In the genomic region with DNA sequence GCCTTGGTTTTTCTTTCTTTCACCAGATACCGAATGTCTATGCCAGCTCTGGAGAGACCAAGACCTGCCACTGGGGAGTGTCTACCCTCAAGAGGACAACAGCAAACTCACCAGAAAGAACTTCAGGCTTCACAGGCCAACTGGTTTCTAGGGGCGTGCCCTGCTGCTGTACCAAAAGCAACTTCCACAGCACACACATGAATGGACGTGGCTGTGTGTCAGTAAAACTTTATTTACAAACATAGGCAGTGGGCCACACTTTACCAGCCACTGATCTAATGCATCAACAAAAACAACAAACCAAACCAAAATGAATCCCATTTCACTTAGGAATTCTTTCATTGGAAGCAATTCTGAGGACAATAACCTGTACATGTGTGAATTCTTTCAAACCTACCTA, we compare ENCODE assay signal across 22 cellular contexts. TPM values are rescaled to one million over a fixed set of nuclear protein-coding genes. Genes with fewer than 3 reads are reported as not detected.
DNase-seq lines count a peak whose midpoint lies in the region; ATAC-seq, FAIRE-seq and TF ChIP-seq lines count a peak whose summit lies in the region.
"Had no signal": no experiment of that assay in that cellular context is flagged by ENCODE, and none has a peak within 500 bp of the region (broad histone marks: within the 10 kb centered on the region; RNA-seq: fewer than 3 reads in every experiment).

No MANE protein-coding gene starts in this region.

- H2AFZ ChIP-seq in K562 (ENCODE audit: low read depth, low read length), result no peak overlapping the region
- H2AFZ ChIP-seq in osteoblast (ENCODE audit: low read length), result no peak overlapping the region
- H2AFZ ChIP-seq: GM23338 had no signal

- H3K9me3 ChIP-seq in K562 (replicated peaks; ENCODE audit: control insufficient read depth, insufficient read depth, low read depth, low read length) (no peaks in the 10 kb centered on the region), osteoblast (ENCODE audit: low read depth, low read length) (no peaks in the 10 kb centered on the region), kidney (ENCODE audit: control insufficient read depth in 1 of 2, low read length in 2 of 2) (no peaks in the 10 kb centered on the region)
- H3K9me3 ChIP-seq: BE2C had no signal

- ATAC-seq in WTC11, result no peak
- no peak for ATAC-seq in K562
- ATAC-seq: GM23338 had no signal

- TF ChIP-seq POLR2A in K562 (conservative IDR thresholded peaks at IDR 0.05), result no peak

- no peaks in the 10 kb centered on the region for H3K9me3 Mint-ChIP-seq in WTC11
- H3K9me3 Mint-ChIP-seq: CD4-positive, CD25-positive, alpha-beta regulatory T cell; CD8-positive, alpha-beta memory T cell; GM23338 had no signal

- TF ChIP-seq CTCF in WTC11 (IDR thresholded peaks at IDR 0.05), result no peak
- no peak for TF ChIP-seq CTCF in K562 (IDR thresholded peaks at IDR 0.05 in 2 of 3, conservative IDR thresholded peaks at IDR 0.05 in 1 of 3; ENCODE audit: insufficient read depth in 2 of 3, low read depth in 1 of 3, low read length in 3 of 3)
- TF ChIP-seq CTCF in osteoblast (IDR thresholded peaks at IDR 0.05; ENCODE audit: extremely low read depth, low read depth, low read length), result no peak
- no peak for TF ChIP-seq CTCF in kidney (IDR thresholded peaks at IDR 0.05; ENCODE audit: borderline replicate concordance, extremely low read depth, insufficient read depth)

- H3K27ac ChIP-seq in K562 (ENCODE audit: extremely low read depth, low read depth, low read length) (no peak overlapping the region), osteoblast (ENCODE audit: low read depth, low read length) (no peak overlapping the region), kidney (ENCODE audit: low read depth in 2 of 2, low read length in 2 of 2) (no peak overlapping the region)
- H3K27ac ChIP-seq: HL-60 had no signal

- no peaks in the 10 kb centered on the region for H3K27me3 Mint-ChIP-seq in WTC11 (ENCODE audit: low read depth)
- H3K27me3 Mint-ChIP-seq: CD4-positive, CD25-positive, alpha-beta regulatory T cell; CD8-positive, alpha-beta memory T cell had no signal

- BruUV-seq in K562 (replicated peaks; lab: Mats Ljungman, UMichigan), result no TSS peak

- intact Hi-C loops in K562 (cut with micrococcal nuclease), result no loop called here
- intact Hi-C loops in kidney (cut with DNase I), result no loop called here

- H3K4me1 ChIP-seq in K562 (replicated peaks in 1 of 2; ENCODE audit: control insufficient read depth in 2 of 2, insufficient read depth in 2 of 2, low read length in 2 of 2) (peaks cover 0 to 5% of the 10 kb centered on the region in 2 experiments; a peak in 1 of 5 replicates), osteoblast (ENCODE audit: insufficient read depth, low read length) (no peaks in the 10 kb centered on the region), kidney (ENCODE audit: control insufficient read depth in 1 of 2, insufficient read depth in 1 of 2, low read depth in 1 of 2, low read length in 2 of 2) (peaks cover 0 to 2% of the 10 kb centered on the region in 2 donors)
- H3K4me1 ChIP-seq: BE2C had no signal

- H3K27me3 ChIP-seq in K562 (ENCODE audit: control insufficient read depth in 2 of 2, insufficient read depth in 2 of 2, low read length in 2 of 2) (no peaks in the 10 kb centered on the region), osteoblast (ENCODE audit: insufficient read depth, low read length) (no peaks in the 10 kb centered on the region)
- H3K27me3 ChIP-seq: BE2C had no signal

- H3K36me3 ChIP-seq in K562 (ENCODE audit: control insufficient read depth, insufficient read depth, low read length) (peaks cover 82% of the 10 kb centered on the region), osteoblast (ENCODE audit: insufficient read depth, low read length) (peaks cover 42% of the 10 kb centered on the region), kidney (ENCODE audit: control insufficient read depth in 1 of 2, insufficient read depth in 2 of 2, low read length in 2 of 2) (peaks cover 22 to 30% of the 10 kb centered on the region in 2 donors)
- H3K36me3 ChIP-seq: BE2C had no signal

- DNase-seq in WTC11 (ENCODE audit: low spot score), result no peak
- no peak for DNase-seq in K562 (ENCODE audit: extremely low read depth in 1 of 4, low spot score in 3 of 4)
- peak; percentile 41 for DNase-seq in osteoblast (ENCODE audit: insufficient read length, low spot score, missing footprints)
- DNase-seq in glomerular visceral epithelial cell (ENCODE audit: extremely low spot score), result no peak
- no peak for DNase-seq in kidney
- DNase-seq: ACHN; BE2C; C1 segment of cervical spinal cord; CD4-positive, CD25-positive, alpha-beta regulatory T cell; CD8-positive, alpha-beta memory T cell; COR-L47; DMS 273 treated with DMSO at 0.1 percent for 48 hours; HCEC 1CT; IMR-90; KBM-7 had no signal

- peaks cover 4% of the 10 kb centered on the region; the same call in 1 of the 2 replicates for H3K4me1 Mint-ChIP-seq in WTC11

- in situ Hi-C loops in K562 (cut with MboI), result no loop called here

- FAIRE-seq in K562 (lab: Jason Lieb, UNC), result no peak
- FAIRE-seq in kidney (lab: Jason Lieb, UNC), result no peak
- FAIRE-seq: A204.1, G401.6, GM12892, H54 had no signal

- TF ChIP-seq RAD21 in K562 (CRISPR knock-in tag; conservative IDR thresholded peaks at IDR 0.05 in 1 of 2, IDR thresholded peaks at IDR 0.05 in 1 of 2), result no peak

- POLR2A ChIA-PET in WTC11 (lab: Charles Lee), result no interaction called here
- POLR2A ChIA-PET in K562 (lab: Yijun Ruan, JAX), result interaction anchor here (0.9 kb wide), 1 partner anchor 15 kb away, joined by 5 read pairs; no protein-coding TSS in a partner anchor

- CTCF ChIA-PET in WTC11 (lab: Charles Lee) (no interaction called here), K562 (lab: Yijun Ruan, JAX; ENCODE audit: low intra/inter-chr PET ratio) (no interaction called here)

- peak overlapping the region; percentile 26; the same call in 1 of the 2 replicates for H3K27ac Mint-ChIP-seq in WTC11
- H3K27ac Mint-ChIP-seq: GM23338 had no signal

- no peaks in the 10 kb centered on the region for H3K9me1 ChIP-seq in K562 (ENCODE audit: control insufficient read depth, insufficient read depth, low read length)

- no peaks in the 10 kb centered on the region for H3K79me2 ChIP-seq in K562 (ENCODE audit: control insufficient read depth, insufficient read depth, low read length)
- H3K79me2 ChIP-seq in osteoblast (ENCODE audit: insufficient read depth, low read length), result no peaks in the 10 kb centered on the region

- TF ChIP-seq EP300 in K562 (IDR thresholded peaks at IDR 0.05; ENCODE audit: low read length), result no peak

- WGBS in K562 (ENCODE audit: insufficient coverage, low coverage, missing lambda C conversion rate), result 95% methylated on average over 3 of the region's 3 CpGs

- H4K20me1 ChIP-seq in K562 (replicated peaks; ENCODE audit: control insufficient read depth, insufficient read depth, low read length) (no peaks in the 10 kb centered on the region), osteoblast (ENCODE audit: insufficient read depth, low read length) (no peaks in the 10 kb centered on the region)

- H3K4me3 Mint-ChIP-seq in WTC11, result no peak overlapping the region
- H3K4me3 Mint-ChIP-seq: CD4-positive, CD25-positive, alpha-beta regulatory T cell; CD8-positive, alpha-beta memory T cell; GM23338 had no signal

- H3K4me3 ChIP-seq in K562, result no peak overlapping the region
- H3K4me3 ChIP-seq in osteoblast (ENCODE audit: insufficient read depth, low read length), result no peak overlapping the region
- H3K4me3 ChIP-seq in kidney (ENCODE audit: low read length in 2 of 2), result no peak overlapping the region
- H3K4me3 ChIP-seq: GM23338 had no signal

- H3K4me2 ChIP-seq in K562 (ENCODE audit: insufficient read depth, low read length) (no peak overlapping the region), osteoblast (ENCODE audit: insufficient read depth, low read length) (no peak overlapping the region)
- H3K4me2 ChIP-seq: GM23338 had no signal

- peaks cover 65% of the 10 kb centered on the region for H3K36me3 Mint-ChIP-seq in WTC11

- H3K9ac ChIP-seq in K562 (ENCODE audit: insufficient read depth in 1 of 2, low read depth in 2 of 2, low read length in 2 of 2), result no peak overlapping the region
- no peak overlapping the region for H3K9ac ChIP-seq in kidney (ENCODE audit: low read length in 2 of 2)

RNA-seq across cellular contexts. Expression of a gene that starts 16.7 kb away (rescaled TPM):
- total RNA-seq in WTC11 (2021) (62.2 to 85.3 TPM (median 81.1 TPM) in 3 replicates), K562 (2014; rRNA removed) (46.9 and 58.7 TPM in 2 replicates), K562 (2014; rRNA removed; fragmentation: Illumina TruSeq; extraction: Trizol) (13.3 and 20.4 TPM in 2 replicates), K562 (2015; rRNA removed; fragmentation: Illumina TruSeq; extraction: Trizol) (26.8 and 27.3 TPM in 2 replicates), K562 (2021) (64.2 and 69.1 TPM in 2 replicates), osteoblast (38.0 and 44.2 TPM in 2 replicates), kidney (54.5 TPM)
- 68.2 and 200 TPM in 2 replicates for total RNA-seq in K562 (2011; cell fraction: chromatin; rRNA removed; ENCODE audit: low replicate concordance)
- total RNA-seq in K562 (2011; cell fraction: nucleolus; rRNA removed), result 95.7 and 111 TPM in 2 replicates
- total RNA-seq in K562 (2011; cell fraction: nucleoplasm; rRNA removed), result 50.3 and 71.3 TPM in 2 replicates
- polyA plus RNA-seq in K562 (2011; rRNA removed) (27.5 and 39.1 TPM in 2 replicates), K562 (2014; fragmentation: Illumina TruSeq; extraction: Trizol) (26.3 and 33.7 TPM in 2 replicates), K562 (2014; fragmentation: Nextera tagmentation; extraction: Ambion mirVana) (1 to 10 TPM; 2.0 to 3.6 TPM), K562 (2014; rRNA removed) (52.7 and 62.6 TPM in 2 replicates), kidney (ENCODE audit: insufficient read depth, low read depth, low replicate concordance) (30.2 TPM)
- 45.8 and 77.2 TPM in 2 replicates for polyA plus RNA-seq in K562 (2011; cell fraction: cytosol; rRNA removed)
- polyA plus RNA-seq in K562 (2011; cell fraction: nucleus; rRNA removed), result 28.4 and 56.6 TPM in 2 replicates
- 33.6 and 47.2 TPM in 2 replicates for polyA plus RNA-seq in K562 (2012)
- polyA minus RNA-seq in K562 (2011; rRNA and poly(A)+ RNA removed), result 16.7 and 25.1 TPM in 2 replicates
- 39.4 and 45.8 TPM in 2 replicates for polyA minus RNA-seq in K562 (2011; cell fraction: cytosol; rRNA and poly(A)+ RNA removed)
- 22.2 and 28.8 TPM in 2 replicates for polyA minus RNA-seq in K562 (2011; cell fraction: nucleus; rRNA and poly(A)+ RNA removed)

RNA-seq across cellular contexts. Expression of a gene that starts 17.3 kb away (rescaled TPM):
- total RNA-seq in WTC11 (2021), result 23.4 to 28.4 TPM (median 24.5 TPM) in 3 replicates
- 42.2 and 91.7 TPM in 2 replicates for total RNA-seq in K562 (2011; cell fraction: chromatin; rRNA removed; ENCODE audit: low replicate concordance)
- 45.0 and 58.9 TPM in 2 replicates for total RNA-seq in K562 (2011; cell fraction: nucleolus; rRNA removed)
- 50.4 and 62.3 TPM in 2 replicates for total RNA-seq in K562 (2011; cell fraction: nucleoplasm; rRNA removed)
- 16.9 and 18.4 TPM in 2 replicates for total RNA-seq in K562 (2014; rRNA removed)
- total RNA-seq in K562 (2014; rRNA removed; fragmentation: Illumina TruSeq; extraction: Trizol), result 9.4 and 11.0 TPM in 2 replicates
- total RNA-seq in K562 (2015; rRNA removed; fragmentation: Illumina TruSeq; extraction: Trizol), result 7.8 and 8.8 TPM in 2 replicates
- total RNA-seq in K562 (2021), result 14.2 and 14.6 TPM in 2 replicates
- polyA plus RNA-seq in K562 (2011; rRNA removed), result 26.3 and 30.1 TPM in 2 replicates
- polyA plus RNA-seq in K562 (2011; cell fraction: cytosol; rRNA removed), result 30.7 and 33.7 TPM in 2 replicates
- polyA plus RNA-seq in K562 (2011; cell fraction: nucleus; rRNA removed), result 51.3 and 73.6 TPM in 2 replicates
- polyA plus RNA-seq in K562 (2012), result 22.7 and 27.4 TPM in 2 replicates
- polyA plus RNA-seq in K562 (2014; fragmentation: Illumina TruSeq; extraction: Trizol), result 12.4 and 14.1 TPM in 2 replicates
- polyA plus RNA-seq in K562 (2014; fragmentation: Nextera tagmentation; extraction: Ambion mirVana), result 1 to 10 TPM; 5.1 to 6.3 TPM
- polyA plus RNA-seq in K562 (2014; rRNA removed), result 25.1 and 38.3 TPM in 2 replicates
- polyA minus RNA-seq in K562 (2011; rRNA and poly(A)+ RNA removed), result 5.0 and 6.4 TPM in 2 replicates
- polyA minus RNA-seq in K562 (2011; cell fraction: cytosol; rRNA and poly(A)+ RNA removed), result 4.3 and 4.9 TPM in 2 replicates
- polyA minus RNA-seq in K562 (2011; cell fraction: nucleus; rRNA and poly(A)+ RNA removed), result 9.6 and 11.2 TPM in 2 replicates
- 17.4 and 21.2 TPM in 2 replicates for total RNA-seq in osteoblast
- total RNA-seq in kidney, result 38.6 TPM
- 36.2 TPM for polyA plus RNA-seq in kidney (ENCODE audit: insufficient read depth, low read depth, low replicate concordance)

RNA-seq across cellular contexts. Expression of a gene that starts 27.7 kb away (rescaled TPM):
- 49.9 to 56.3 TPM (median 51.6 TPM) in 3 replicates for total RNA-seq in WTC11 (2021)
- 22.1 and 75.1 TPM in 2 replicates for total RNA-seq in K562 (2011; cell fraction: chromatin; rRNA removed; ENCODE audit: low replicate concordance)
- total RNA-seq in K562 (2011; cell fraction: nucleolus; rRNA removed), result 35.8 and 51.2 TPM in 2 replicates
- 21.0 and 26.5 TPM in 2 replicates for total RNA-seq in K562 (2011; cell fraction: nucleoplasm; rRNA removed)
- 13.1 and 17.0 TPM in 2 replicates for total RNA-seq in K562 (2014; rRNA removed)
- total RNA-seq in K562 (2014; rRNA removed; fragmentation: Illumina TruSeq; extraction: Trizol), result 2.5 and 3.7 TPM in 2 replicates
- total RNA-seq in K562 (2015; rRNA removed; fragmentation: Illumina TruSeq; extraction: Trizol), result 3.1 and 3.8 TPM in 2 replicates
- total RNA-seq in K562 (2021), result 8.6 and 10.4 TPM in 2 replicates
- 12.2 and 19.8 TPM in 2 replicates for polyA plus RNA-seq in K562 (2011; rRNA removed)
- 11.7 and 16.0 TPM in 2 replicates for polyA plus RNA-seq in K562 (2011; cell fraction: cytosol; rRNA removed)
- polyA plus RNA-seq in K562 (2011; cell fraction: nucleus; rRNA removed), result 98.5 and 118 TPM in 2 replicates
- 9.6 and 10.7 TPM in 2 replicates for polyA plus RNA-seq in K562 (2012)
- polyA plus RNA-seq in K562 (2014; fragmentation: Illumina TruSeq; extraction: Trizol), result 3.3 and 5.9 TPM in 2 replicates
- 1 to 10 TPM in 1 of 2 experiments, under 1 TPM in 1; 0.75 to 1.2 TPM for polyA plus RNA-seq in K562 (2014; fragmentation: Nextera tagmentation; extraction: Ambion mirVana)
- 10.4 and 16.3 TPM in 2 replicates for polyA plus RNA-seq in K562 (2014; rRNA removed)
- polyA minus RNA-seq in K562 (2011; rRNA and poly(A)+ RNA removed), result 3.1 and 5.6 TPM in 2 replicates
- 10.0 and 10.5 TPM in 2 replicates for polyA minus RNA-seq in K562 (2011; cell fraction: cytosol; rRNA and poly(A)+ RNA removed)
- polyA minus RNA-seq in K562 (2011; cell fraction: nucleus; rRNA and poly(A)+ RNA removed), result 7.7 and 12.1 TPM in 2 replicates
- 29.7 and 30.1 TPM in 2 replicates for total RNA-seq in osteoblast
- 287 TPM for total RNA-seq in kidney
- polyA plus RNA-seq in kidney (ENCODE audit: insufficient read depth, low read depth, low replicate concordance), result 199 TPM

RNA-seq across cellular contexts. Expression of a gene that starts 41.2 kb away (rescaled TPM):
- total RNA-seq in WTC11 (2021) (3.7 to 5.8 TPM (median 5.5 TPM) in 3 replicates), K562 (2014; rRNA removed) (0.24 TPM in 1 of 2 replicates, not detected in the other), K562 (2014; rRNA removed; fragmentation: Illumina TruSeq; extraction: Trizol) (not detected in 2 replicates), K562 (2015; rRNA removed; fragmentation: Illumina TruSeq; extraction: Trizol) (0.14 TPM in 1 of 2 replicates, not detected in the other), K562 (2021) (0.95 and 1.4 TPM in 2 replicates), osteoblast (under 0.01 TPM in 1 of 2 replicates, not detected in the other), kidney (1.1 TPM)
- total RNA-seq in K562 (2011; cell fraction: chromatin; rRNA removed; ENCODE audit: low replicate concordance), result 0.30 and 1.00 TPM in 2 replicates
- 0.67 and 0.79 TPM in 2 replicates for total RNA-seq in K562 (2011; cell fraction: nucleolus; rRNA removed)
- total RNA-seq in K562 (2011; cell fraction: nucleoplasm; rRNA removed), result 0.59 and 1.1 TPM in 2 replicates
- polyA plus RNA-seq in K562 (2011; rRNA removed) (0.11 TPM in 1 of 2 replicates, not detected in the other), K562 (2014; fragmentation: Illumina TruSeq; extraction: Trizol) (0.11 TPM in 1 of 2 replicates, not detected in the other), K562 (2014; fragmentation: Nextera tagmentation; extraction: Ambion mirVana) (under 1 TPM in 1 of 2 experiments, not detected in 1; 0.04 TPM), K562 (2014; rRNA removed) (0.27 and 0.49 TPM in 2 replicates), kidney (ENCODE audit: insufficient read depth, low read depth, low replicate concordance) (0.47 TPM)
- polyA plus RNA-seq in K562 (2011; cell fraction: cytosol; rRNA removed), result 0.04 and 0.06 TPM in 2 replicates
- 0.60 and 0.70 TPM in 2 replicates for polyA plus RNA-seq in K562 (2011; cell fraction: nucleus; rRNA removed)
- polyA plus RNA-seq in K562 (2012), result 0.36 and 0.51 TPM in 2 replicates
- not detected in 2 replicates for polyA minus RNA-seq in K562 (2011; rRNA and poly(A)+ RNA removed)
- polyA minus RNA-seq in K562 (2011; cell fraction: cytosol; rRNA and poly(A)+ RNA removed), result not detected in 2 replicates
- polyA minus RNA-seq in K562 (2011; cell fraction: nucleus; rRNA and poly(A)+ RNA removed), result 0.13 and 0.22 TPM in 2 replicates
- total RNA-seq: CD4-positive, CD25-positive, alpha-beta regulatory T cell; IMR-90 had no signal
- polyA plus RNA-seq: CD4-positive, CD25-positive, alpha-beta regulatory T cell; CD8-positive, alpha-beta memory T cell; IMR-90 had no signal

RNA-seq across cellular contexts. Expression of a gene that starts 51.3 kb away (rescaled TPM):
- 2.3 to 3.3 TPM (median 2.9 TPM) in 3 replicates for total RNA-seq in WTC11 (2021)
- total RNA-seq in K562 (2011; cell fraction: chromatin; rRNA removed; ENCODE audit: low replicate concordance), result not detected in 2 replicates
- not detected in 2 replicates for total RNA-seq in K562 (2011; cell fraction: nucleolus; rRNA removed)
- total RNA-seq in K562 (2011; cell fraction: nucleoplasm; rRNA removed), result not detected in 2 replicates
- not detected in 2 replicates for total RNA-seq in K562 (2014; rRNA removed)
- not detected in 2 replicates for total RNA-seq in K562 (2014; rRNA removed; fragmentation: Illumina TruSeq; extraction: Trizol)
- total RNA-seq in K562 (2015; rRNA removed; fragmentation: Illumina TruSeq; extraction: Trizol), result not detected in 2 replicates
- not detected in 2 replicates for total RNA-seq in K562 (2021)
- polyA plus RNA-seq in K562 (2011; rRNA removed), result not detected in 2 replicates
- not detected in 2 replicates for polyA plus RNA-seq in K562 (2011; cell fraction: cytosol; rRNA removed)
- polyA plus RNA-seq in K562 (2011; cell fraction: nucleus; rRNA removed), result not detected in 2 replicates
- not detected in 2 replicates for polyA plus RNA-seq in K562 (2012)
- not detected in 2 replicates for polyA plus RNA-seq in K562 (2014; fragmentation: Illumina TruSeq; extraction: Trizol)
- not detected for polyA plus RNA-seq in K562 (2014; fragmentation: Nextera tagmentation; extraction: Ambion mirVana)
- polyA plus RNA-seq in K562 (2014; rRNA removed), result not detected in 2 replicates
- polyA minus RNA-seq in K562 (2011; rRNA and poly(A)+ RNA removed), result not detected in 2 replicates
- not detected in 2 replicates for polyA minus RNA-seq in K562 (2011; cell fraction: cytosol; rRNA and poly(A)+ RNA removed)
- not detected in 2 replicates for polyA minus RNA-seq in K562 (2011; cell fraction: nucleus; rRNA and poly(A)+ RNA removed)
- total RNA-seq in osteoblast, result not detected in 2 replicates
- not detected for total RNA-seq in kidney
- not detected for polyA plus RNA-seq in kidney (ENCODE audit: insufficient read depth, low read depth, low replicate concordance)
- total RNA-seq: CD4-positive, CD25-positive, alpha-beta regulatory T cell; CD8-positive, alpha-beta memory T cell; GM23338; HT1080; IMR-90 had no signal
- polyA plus RNA-seq: CD4-positive, CD25-positive, alpha-beta regulatory T cell; CD8-positive, alpha-beta memory T cell; IMR-90 had no signal
